Comparison of ENCODE assay signal across 7 cellular contexts in genomic region chr12:71216725-71217579, GRCh38. TPM values are rescaled to one million over a fixed set of nuclear protein-coding genes. Genes with fewer than 3 reads are reported as not detected.
A peak's percentile ranks its signal among the peaks of the same experiment; 100 is the strongest.
DNase-seq lines count a peak whose midpoint lies in the region; ATAC-seq and TF ChIP-seq lines count a peak whose summit lies in the region.

No MANE protein-coding gene starts in this region.

- no peaks in the 10 kb centered on the region for H3K4me1 ChIP-seq in Karpas-422 (ENCODE audit: low read length)
- H3K4me1 ChIP-seq in gastrocnemius medialis = no peaks in the 10 kb centered on the region

- DNase-seq in Karpas-422 = peak; percentile 67
- DNase-seq in SHP77 (lab: John Stamatoyannopoulos, UW) = peak; percentile 14 to 26
- DNase-seq in foreskin fibroblast = peak; percentile 7 to 58
- no peak for DNase-seq in gastrocnemius medialis
- DNase-seq in DMS79 (lab: John Stamatoyannopoulos, UW) = no peak

- H3K9me3 ChIP-seq in Karpas-422 (ENCODE audit: low read length) (no peaks in the 10 kb centered on the region), gastrocnemius medialis (no peaks in the 10 kb centered on the region)

- no peaks in the 10 kb centered on the region for H4K20me1 ChIP-seq in Karpas-422 (ENCODE audit: insufficient read depth, low read depth, low read length)

- intact Hi-C loops in gastrocnemius medialis (cut with DNase I; ENCODE audit: low total_unique reads) = loop anchor here (2.0 to 10.0 kb wide), 3 partner anchors 176 to 530 kb away; no protein-coding TSS in a partner anchor

- H2AFZ ChIP-seq in Karpas-422 (ENCODE audit: low read length) = no peak overlapping the region

- H3K4me3 ChIP-seq in Karpas-422 (ENCODE audit: low read length) (no peak overlapping the region), foreskin fibroblast (ENCODE audit: low read depth in 1 of 2, low read length in 2 of 2) (no peak overlapping the region), gastrocnemius medialis (no peak overlapping the region)

- H3K27ac ChIP-seq in Karpas-422 (ENCODE audit: low read length) (no peak overlapping the region), gastrocnemius medialis (no peak overlapping the region)

- no peak for TF ChIP-seq POLR2A in gastrocnemius medialis (IDR thresholded peaks at IDR 0.05)

- peak; percentile 7 for TF ChIP-seq CTCF in foreskin fibroblast (IDR thresholded peaks at IDR 0.05; ENCODE audit: low read depth, low read length)
- TF ChIP-seq CTCF in gastrocnemius medialis (IDR thresholded peaks at IDR 0.05 in 4 of 5, conservative IDR thresholded peaks at IDR 0.05 in 1 of 5) = peak in 3 of 5 experiments; percentile 25 to 40 (median 32)

- H3K27me3 ChIP-seq in Karpas-422 (ENCODE audit: low read length) (no peaks in the 10 kb centered on the region), gastrocnemius medialis (no peaks in the 10 kb centered on the region)

- in situ Hi-C loops in gastrocnemius medialis (cut with MboI; ENCODE audit: low sequenced_read_pairs in 4 of 4) = no loop called here

- no peaks in the 10 kb centered on the region for H3K9me2 ChIP-seq in Karpas-422 (replicated peaks; ENCODE audit: insufficient read depth, low read length)

- peak; percentile 53 for ATAC-seq in GM18498 (IDR thresholded peaks at IDR 0.05; ENCODE audit: unreplicated experiment)
- no peak for ATAC-seq in gastrocnemius medialis
- no peak for ATAC-seq in HG03439 (IDR thresholded peaks at IDR 0.05; ENCODE audit: unreplicated experiment)

- H3K4me2 ChIP-seq in Karpas-422 (ENCODE audit: low read depth, low read length, poor library complexity, severe bottlenecking) = no peak overlapping the region

- H3K79me2 ChIP-seq in Karpas-422 (ENCODE audit: low read length) = no peaks in the 10 kb centered on the region

- H3K9ac ChIP-seq in Karpas-422 (ENCODE audit: low read length) = no peak overlapping the region

- H3K36me3 ChIP-seq in Karpas-422 (ENCODE audit: insufficient read depth, low read length) (no peaks in the 10 kb centered on the region), gastrocnemius medialis (no peaks in the 10 kb centered on the region)

RNA-seq across cellular contexts. Expression of gene TSPAN8, which starts 59.2 kb away (rescaled TPM):
- total RNA-seq in Karpas-422 (2014; rRNA removed; shearing (Covaris generic); ENCODE audit: low replicate concordance) = not detected in 2 replicates
- total RNA-seq in gastrocnemius medialis = 100 to 1,000 TPM in 1 of 4 donors, 10 to 100 TPM in 3; 21.0 to 117 (median 58.6) TPM

Comparison
In these comparisons a context has a peak if more than half of its experiments do, and no peak if none do; other contexts are left out.
1. DNase-seq: peak in Karpas-422 (single experiment), SHP77 (2 of 2) and foreskin fibroblast (2 of 2); none in gastrocnemius medialis (0 of 2) and DMS79 (single experiment).
2. RNA of gene TSPAN8, which starts 59.2 kb away (total RNA-seq): 21.0 to 117 TPM in gastrocnemius medialis; not detected in Karpas-422; every median in the first group is over 10 times any median in the second.